Comparison of ENCODE assay signal across 8 cellular contexts in the genomic region with DNA sequence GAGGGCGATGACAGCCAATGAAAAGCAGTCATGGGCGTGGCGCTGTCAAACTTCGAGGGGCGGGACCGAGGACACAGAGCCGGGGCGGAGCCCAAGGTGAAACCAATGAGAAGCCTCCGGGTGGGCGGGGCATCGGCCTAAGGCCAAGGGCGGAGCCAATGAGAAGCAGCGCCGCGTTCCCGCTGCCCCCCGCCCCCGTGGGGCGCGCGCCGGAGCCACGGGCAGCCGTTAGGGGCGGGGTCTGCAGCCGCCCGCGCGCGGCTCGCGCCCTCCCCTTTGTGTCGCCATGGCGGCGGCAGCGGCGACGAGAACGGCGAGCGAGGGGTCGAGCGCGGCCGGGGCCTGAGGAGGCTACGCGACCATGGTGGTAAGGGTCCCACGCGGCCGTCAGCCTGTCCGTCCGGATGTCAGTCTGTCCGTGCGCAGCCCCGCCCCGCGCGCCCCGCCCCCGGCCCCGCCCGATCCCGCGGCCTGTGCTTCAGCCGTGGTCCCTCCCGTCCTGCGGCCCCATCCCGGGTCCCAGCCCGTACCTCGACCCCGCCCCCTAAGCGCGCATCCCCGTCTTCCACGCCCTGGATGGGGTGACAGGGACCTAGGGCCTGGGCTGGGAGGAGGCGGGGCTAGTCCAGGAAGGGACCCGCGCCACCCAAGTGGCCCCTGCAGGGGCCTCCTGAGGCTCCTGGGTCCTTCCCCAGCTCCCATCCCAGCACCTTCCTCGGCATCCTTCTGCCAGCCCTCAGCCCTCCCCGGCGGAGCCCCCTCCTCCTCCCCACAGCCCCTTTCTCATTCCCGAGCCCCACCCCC. TPM values are rescaled to one million over a fixed set of nuclear protein-coding genes. Genes with fewer than 3 reads are reported as not detected.
DNase-seq lines count a peak whose midpoint lies in the region; ATAC-seq and TF ChIP-seq lines count a peak whose summit lies in the region.

A gene with protein sequence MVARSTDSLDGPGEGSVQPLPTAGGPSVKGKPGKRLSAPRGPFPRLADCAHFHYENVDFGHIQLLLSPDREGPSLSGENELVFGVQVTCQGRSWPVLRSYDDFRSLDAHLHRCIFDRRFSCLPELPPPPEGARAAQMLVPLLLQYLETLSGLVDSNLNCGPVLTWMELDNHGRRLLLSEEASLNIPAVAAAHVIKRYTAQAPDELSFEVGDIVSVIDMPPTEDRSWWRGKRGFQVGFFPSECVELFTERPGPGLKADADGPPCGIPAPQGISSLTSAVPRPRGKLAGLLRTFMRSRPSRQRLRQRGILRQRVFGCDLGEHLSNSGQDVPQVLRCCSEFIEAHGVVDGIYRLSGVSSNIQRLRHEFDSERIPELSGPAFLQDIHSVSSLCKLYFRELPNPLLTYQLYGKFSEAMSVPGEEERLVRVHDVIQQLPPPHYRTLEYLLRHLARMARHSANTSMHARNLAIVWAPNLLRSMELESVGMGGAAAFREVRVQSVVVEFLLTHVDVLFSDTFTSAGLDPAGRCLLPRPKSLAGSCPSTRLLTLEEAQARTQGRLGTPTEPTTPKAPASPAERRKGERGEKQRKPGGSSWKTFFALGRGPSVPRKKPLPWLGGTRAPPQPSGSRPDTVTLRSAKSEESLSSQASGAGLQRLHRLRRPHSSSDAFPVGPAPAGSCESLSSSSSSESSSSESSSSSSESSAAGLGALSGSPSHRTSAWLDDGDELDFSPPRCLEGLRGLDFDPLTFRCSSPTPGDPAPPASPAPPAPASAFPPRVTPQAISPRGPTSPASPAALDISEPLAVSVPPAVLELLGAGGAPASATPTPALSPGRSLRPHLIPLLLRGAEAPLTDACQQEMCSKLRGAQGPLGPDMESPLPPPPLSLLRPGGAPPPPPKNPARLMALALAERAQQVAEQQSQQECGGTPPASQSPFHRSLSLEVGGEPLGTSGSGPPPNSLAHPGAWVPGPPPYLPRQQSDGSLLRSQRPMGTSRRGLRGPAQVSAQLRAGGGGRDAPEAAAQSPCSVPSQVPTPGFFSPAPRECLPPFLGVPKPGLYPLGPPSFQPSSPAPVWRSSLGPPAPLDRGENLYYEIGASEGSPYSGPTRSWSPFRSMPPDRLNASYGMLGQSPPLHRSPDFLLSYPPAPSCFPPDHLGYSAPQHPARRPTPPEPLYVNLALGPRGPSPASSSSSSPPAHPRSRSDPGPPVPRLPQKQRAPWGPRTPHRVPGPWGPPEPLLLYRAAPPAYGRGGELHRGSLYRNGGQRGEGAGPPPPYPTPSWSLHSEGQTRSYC (plus strand): TSS at position 267 of the 804 bp plus-strand sequence. CDS start 95 bp downstream, at position 362.

- peak within 1 kb of the TSS; percentile 68 for H3K9ac ChIP-seq in adipocyte (ENCODE audit: low read length)

- peak within 1 kb of the TSS in 6 of 12 donors; percentile 1 to 77 (median 44) for H3K27ac ChIP-seq in heart left ventricle

- H3K4me1 Mint-ChIP-seq in T-cell (peaks cover 6 to 20% (median 20%) of the 10 kb centered on the region in 3 donors), type B pancreatic cell (ENCODE audit: unreplicated experiment) (peaks cover 34% of the 10 kb centered on the region)

- TF ChIP-seq POLR2A in heart left ventricle (IDR thresholded peaks at IDR 0.05): peak in 1 of 2 donors; percentile 27

- TF ChIP-seq CTCF in GM13977 (IDR thresholded peaks at IDR 0.05; ENCODE audit: extremely low read depth, insufficient read depth, missing control alignments) (no peak), heart left ventricle (IDR thresholded peaks at IDR 0.05) (no peak), type B pancreatic cell (conservative IDR thresholded peaks at IDR 0.05) (no peak)

- no peaks in the 10 kb centered on the region for H3K9me3 ChIP-seq in adipocyte (ENCODE audit: control insufficient read depth, low read length)
- no peaks in the 10 kb centered on the region for H3K9me3 ChIP-seq in heart left ventricle

- H3K36me3 ChIP-seq in adipocyte (ENCODE audit: control insufficient read depth, insufficient read depth, low read length, severe bottlenecking) (no peaks in the 10 kb centered on the region), heart left ventricle (peaks cover 0 to 24% (median 5%) of the 10 kb centered on the region in 9 donors)

- 0 to 2% (median 1%) methylated on average over 27 to 82 of the region's 82 CpGs for WGBS in heart left ventricle, 4 donors

- DNase-seq in GM13977 (ENCODE audit: low spot score): peak; percentile 100
- DNase-seq in NCI-H146 (lab: John Stamatoyannopoulos, UW): peak; percentile 99
- DNase-seq in T-cell: peak; percentile 94 to 100 (median 98)
- DNase-seq in adipocyte (ENCODE audit: low read depth): peak; percentile 100
- DNase-seq in heart left ventricle: peak; percentile 99 to 100 (median 99)
- peak; percentile 98 for DNase-seq in pons (ENCODE audit: low spot score)
- peak; percentile 99 for DNase-seq in type B pancreatic cell (ENCODE audit: extremely low spot score, unreplicated experiment)

- ATAC-seq in HG02870 (IDR thresholded peaks at IDR 0.05; ENCODE audit: unreplicated experiment) (peak; percentile 93), T-cell (replicated peaks in 1 of 4) (peak; percentile 96 to 99 (median 98)), heart left ventricle (peak; percentile 98 to 99 (median 98))

- H3K4me3 ChIP-seq in adipocyte (ENCODE audit: low read length) (peak within 1 kb of the TSS; percentile 82), heart left ventricle (peak within 1 kb of the TSS; percentile 68 to 99 (median 92))

- H3K36me3 Mint-ChIP-seq in T-cell (peaks cover 4% of the 10 kb centered on the region), type B pancreatic cell (no peaks in the 10 kb centered on the region)

- H3K9me3 Mint-ChIP-seq in T-cell: no peaks in the 10 kb centered on the region
- H3K9me3 Mint-ChIP-seq in type B pancreatic cell: no peaks in the 10 kb centered on the region

- POLR2A ChIA-PET in T-cell (lab: Charles Lee): no interaction called here

- in situ Hi-C loops in GM13977 (cut with MboI; ENCODE audit: low pct_unique_long_range_greater_than_20kb, low sequenced_read_pairs, unreplicated experiment): no loop called here

- CTCF ChIA-PET in T-cell (lab: Charles Lee): no interaction called here

- intact Hi-C loops in heart left ventricle (cut with DNase I): loop anchor here in 3 of 10 donors (1.0 to 10.0 kb wide), 3 partner anchors 17 to 159 kb away; partner anchors contain the start of genes LRFN3 (in 1 of the 3) and PROSER3 (in 1 of the 3)

- H3K4me3 Mint-ChIP-seq in T-cell (peak within 1 kb of the TSS; percentile 78 to 88 (median 80)), type B pancreatic cell (peak within 1 kb of the TSS; percentile 87)

- H3K27me3 Mint-ChIP-seq in T-cell (no peaks in the 10 kb centered on the region), type B pancreatic cell (no peaks in the 10 kb centered on the region)

- peak within 1 kb of the TSS in 1 of 2 donors; percentile 64 for H3K27ac Mint-ChIP-seq in T-cell
- H3K27ac Mint-ChIP-seq in type B pancreatic cell: peak within 1 kb of the TSS; percentile 78

- peaks cover 13% of the 10 kb centered on the region for H3K4me1 ChIP-seq in adipocyte (ENCODE audit: control insufficient read depth, insufficient read depth, low read length)
- H3K4me1 ChIP-seq in heart left ventricle: peaks cover 0 to 17% (median 5%) of the 10 kb centered on the region in 12 donors

- H3K27me3 ChIP-seq in adipocyte (replicated peaks; ENCODE audit: control insufficient read depth, insufficient read depth, low read length) (no peaks in the 10 kb centered on the region), heart left ventricle (no peaks in the 10 kb centered on the region)

RNA-seq across cellular contexts. Expression of the gene that starts here (rescaled TPM):
- total RNA-seq in T-cell: 10 to 100 TPM; 19.7 to 38.5 (median 22.8) TPM
- 1 to 10 TPM in 8 of 9 donors, under 1 TPM in 1; 0.50 to 7.8 (median 5.7) TPM for total RNA-seq in heart left ventricle
- polyA plus RNA-seq in heart left ventricle: 1 to 10 TPM; 3.2 to 3.4 TPM
- total RNA-seq in type B pancreatic cell (ENCODE audit: low replicate concordance): 16.3 and 71.8 TPM in 2 replicates
